ENCODE assay signal across 1 cellular context in genomic region chr4:69493515-69493914, GRCh38.
TF ChIP-seq lines count a peak whose summit lies in the region.

No MANE protein-coding gene starts in this region.

TF ChIP-seq in HepG2, 621 proteins besides CTCF, POLR2A, EP300 and RAD21 (continued from another document):
- TF ChIP-seq AHDC1 (CRISPR knock-in tag; IDR thresholded peaks at IDR 0.05; ENCODE audit: borderline replicate concordance) (peak; percentile 96), RXRB (CRISPR knock-in tag; IDR thresholded peaks at IDR 0.05; ENCODE audit: borderline replicate concordance) (peak; percentile 71), HMG20A (CRISPR knock-in tag; IDR thresholded peaks at IDR 0.05; ENCODE audit: borderline replicate concordance) (peak; percentile 90; the same call in 1 of the 2 replicates), NR2F6 (IDR thresholded peaks at IDR 0.05) (no peak), NR2F6 (CRISPR knock-in tag; IDR thresholded peaks at IDR 0.05) (0 out of 2 replicates have a peak, but pooled peaks have one; percentile 12)
